Comparison of ENCODE assay signal across 14 cellular contexts in the genomic region with DNA sequence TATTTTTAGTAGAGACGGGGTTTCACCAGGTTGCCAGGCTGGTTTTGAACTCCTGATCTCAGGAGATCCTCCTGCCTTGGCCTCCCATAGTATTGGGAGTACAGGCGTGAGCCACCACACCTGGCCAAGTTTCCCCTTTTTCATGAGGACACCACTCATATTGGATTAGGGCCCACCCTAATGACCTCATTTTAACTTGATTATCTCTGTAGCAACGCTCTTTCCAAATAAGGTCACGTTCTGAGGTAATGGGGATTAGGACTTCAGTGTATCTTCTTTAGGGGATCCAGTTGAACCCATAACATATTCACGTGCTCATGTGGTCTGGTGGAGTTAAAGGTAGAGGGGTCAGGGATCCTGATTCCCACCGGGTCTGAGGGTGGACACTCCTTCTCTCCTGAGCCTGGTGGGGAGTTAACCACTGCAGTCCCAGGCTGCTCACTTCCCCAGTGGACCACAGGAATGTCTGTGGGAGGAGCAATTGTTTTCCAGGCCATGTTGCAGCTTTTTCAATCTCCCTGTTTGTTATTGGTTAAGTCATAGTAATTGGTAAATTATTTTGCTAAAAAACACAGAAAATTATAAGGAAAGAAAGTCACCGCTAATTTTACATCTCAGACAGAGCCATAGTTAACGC.
DNase-seq lines count a peak whose midpoint lies in the region; ATAC-seq, FAIRE-seq and TF ChIP-seq lines count a peak whose summit lies in the region.
"Had no signal": no experiment of that assay in that cellular context is flagged by ENCODE, and none has a peak within 500 bp of the region (broad histone marks: within the 10 kb centered on the region; RNA-seq: fewer than 3 reads in every experiment).

No MANE protein-coding gene starts in this region.

- H3K9me3 Mint-ChIP-seq in astrocyte (ENCODE audit: unreplicated experiment) = no peaks in the 10 kb centered on the region
- H3K9me3 Mint-ChIP-seq: activated naive CD4-positive, alpha-beta T cell treated with anti-CD3 and anti-CD28 coated beads, Interleukin-2, amount 10 ng/mL, durations not matched to agents 7 days and 5 days; T-helper 2 cell treated with Interferon-gamma antibody and Interleukin-4, amounts not matched to agents 5 μg/mL and 100 μg/mL, for 36 hours had no signal

- peak overlapping the region; percentile 97 for H3K27ac Mint-ChIP-seq in astrocyte (ENCODE audit: unreplicated experiment)
- H3K27ac Mint-ChIP-seq: activated naive CD4-positive, alpha-beta T cell treated with anti-CD3 and anti-CD28 coated beads, Interleukin-2, amount 10 ng/mL, durations not matched to agents 7 days and 5 days; T-helper 2 cell treated with Interferon-gamma antibody and Interleukin-4, amounts not matched to agents 5 μg/mL and 100 μg/mL, for 36 hours had no signal

- H4K20me1 ChIP-seq in astrocyte (ENCODE audit: insufficient read depth, low read length) (peaks cover 15% of the 10 kb centered on the region), PC-9 (ENCODE audit: insufficient read depth) (no peaks in the 10 kb centered on the region)

- H3K9me2 ChIP-seq in PC-9 (ENCODE audit: insufficient read depth) = no peaks in the 10 kb centered on the region

- peak overlapping the region; percentile 28 for H3K9ac ChIP-seq in astrocyte (ENCODE audit: low read length)

- H3K4me1 Mint-ChIP-seq in astrocyte (ENCODE audit: low read depth, unreplicated experiment) = peaks cover 45% of the 10 kb centered on the region

- H3K36me3 Mint-ChIP-seq in astrocyte (ENCODE audit: low read depth, unreplicated experiment) = peaks cover 9% of the 10 kb centered on the region

- H3K36me3 ChIP-seq in astrocyte (ENCODE audit: insufficient read depth, low read length) = no peaks in the 10 kb centered on the region
- no peaks in the 10 kb centered on the region for H3K36me3 ChIP-seq in PC-9 (ENCODE audit: low read depth)

- H3K4me1 ChIP-seq in astrocyte (ENCODE audit: insufficient read depth, low read length) (peaks cover 34% of the 10 kb centered on the region), PC-9 (replicated peaks; ENCODE audit: insufficient read depth) (peaks cover 5% of the 10 kb centered on the region; the same call in 1 of the 2 replicates)
- H3K4me1 ChIP-seq: testis had no signal

- no peak for TF ChIP-seq CTCF in astrocyte (IDR thresholded peaks at IDR 0.05; ENCODE audit: insufficient read depth, low read depth, low read length)
- no peak for TF ChIP-seq CTCF in PC-9 (conservative IDR thresholded peaks at IDR 0.05)

- H3F3A ChIP-seq in PC-9 (ENCODE audit: insufficient read depth, low read depth) = no peaks in the 10 kb centered on the region

- intact Hi-C loops in left cardiac atrium (cut with DNase I) = loop anchor here in 1 of 2 donors (5.0 kb wide), 1 partner anchor 56 kb away; no protein-coding TSS in a partner anchor
- intact Hi-C loops in cardiac septum (cut with DNase I) = no loop called here
- intact Hi-C loops in PC-9 (cut with micrococcal nuclease; ENCODE audit: unreplicated experiment) = no loop called here

- H2AFZ ChIP-seq in astrocyte (ENCODE audit: low read depth, low read length) = peak overlapping the region; percentile 55
- H2AFZ ChIP-seq in PC-9 = no peak overlapping the region

- no TSS peak for BruUV-seq in PC-9 (replicated peaks; lab: Mats Ljungman, UMichigan)

- peak overlapping the region; percentile 8 for H3K4me3 Mint-ChIP-seq in astrocyte (ENCODE audit: unreplicated experiment)
- H3K4me3 Mint-ChIP-seq: activated naive CD4-positive, alpha-beta T cell treated with anti-CD3 and anti-CD28 coated beads, Interleukin-2, amount 10 ng/mL, durations not matched to agents 7 days and 5 days; T-helper 2 cell treated with Interferon-gamma antibody and Interleukin-4, amounts not matched to agents 5 μg/mL and 100 μg/mL, for 36 hours had no signal

- FAIRE-seq in astrocyte (lab: Jason Lieb, UNC) = peak; percentile 82

- peak; percentile 21 for DNase-seq in left cardiac atrium
- no peak for DNase-seq in cardiac septum (ENCODE audit: low spot score)
- DNase-seq in astrocyte (ENCODE audit: low read depth) = peak; percentile 71
- DNase-seq in left kidney (ENCODE audit: low read depth, low spot score) = peak; percentile 57
- DNase-seq in HUDEP-2 (lab: John Stamatoyannopoulos, UW; ENCODE audit: unreplicated experiment in 76 of 76) = no peak
- no peak for DNase-seq in PC-9
- no peak for DNase-seq in cortex of kidney (lab: John Stamatoyannopoulos, UW)
- DNase-seq: activated naive CD4-positive, alpha-beta T cell treated with anti-CD3 and anti-CD28 coated beads, Interleukin-2, amount 10 ng/mL, durations not matched to agents 7 days and 5 days; KBM-7; NCI-H2029 treated with DMSO at 0.1 percent for 48 hours; testis had no signal

- H3K79me2 ChIP-seq in astrocyte (ENCODE audit: insufficient read depth, low read length) = peaks cover 2% of the 10 kb centered on the region
- H3K79me2 ChIP-seq in PC-9 (ENCODE audit: low read depth) = no peaks in the 10 kb centered on the region

- ATAC-seq in left cardiac atrium = no peak
- no peak for ATAC-seq in HG03342 (IDR thresholded peaks at IDR 0.05; ENCODE audit: unreplicated experiment)

- POLR2A ChIA-PET in PC-9 (lab: Charles Lee; ENCODE audit: unreplicated experiment) = no interaction called here

- no peaks in the 10 kb centered on the region for H3K27me3 Mint-ChIP-seq in astrocyte (ENCODE audit: low read depth, unreplicated experiment)
- H3K27me3 Mint-ChIP-seq: activated naive CD4-positive, alpha-beta T cell treated with anti-CD3 and anti-CD28 coated beads, Interleukin-2, amount 10 ng/mL, durations not matched to agents 7 days and 5 days had no signal

- H3K9me3 ChIP-seq in astrocyte (ENCODE audit: insufficient read depth, low read depth, low read length) (no peaks in the 10 kb centered on the region), PC-9 (ENCODE audit: insufficient read depth, low read depth) (no peaks in the 10 kb centered on the region)
- H3K9me3 ChIP-seq: testis had no signal

- H3K27ac ChIP-seq in astrocyte (ENCODE audit: low read depth, low read length) = peak overlapping the region; percentile 40
- H3K27ac ChIP-seq in PC-9 = no peak overlapping the region
- H3K27ac ChIP-seq: coronary artery, testis had no signal

- H3K4me2 ChIP-seq in astrocyte (ENCODE audit: low read length) = peak overlapping the region; percentile 71
- no peak overlapping the region for H3K4me2 ChIP-seq in PC-9

- H3K4me3 ChIP-seq in astrocyte (ENCODE audit: insufficient read depth, low read depth, low read length) = no peak overlapping the region
- H3K4me3 ChIP-seq in PC-9 = no peak overlapping the region
- H3K4me3 ChIP-seq: coronary artery, testis had no signal

- CTCF ChIA-PET in PC-9 (lab: Charles Lee) = no interaction called here

- H3K27me3 ChIP-seq in astrocyte (ENCODE audit: insufficient read depth, low read length) (no peaks in the 10 kb centered on the region), PC-9 (ENCODE audit: insufficient read depth, low read depth) (no peaks in the 10 kb centered on the region)
- H3K27me3 ChIP-seq: testis had no signal

Comparison
In these comparisons a context has a peak if more than half of its experiments do, and no peak if none do; other contexts are left out.
1. DNase-seq: peak in left cardiac atrium (single experiment), astrocyte (single experiment) and left kidney (single experiment); none in cardiac septum (single experiment), HUDEP-2 (0 of 76), PC-9 (0 of 2) and cortex of kidney (single experiment).